ENCODE assay signal across 16 cellular contexts in genomic region chr4:186032259-186032658, GRCh38. TPM values are rescaled to one million over a fixed set of nuclear protein-coding genes. Genes with fewer than 3 reads are reported as not detected.
DNase-seq lines count a peak whose midpoint lies in the region; ATAC-seq and TF ChIP-seq lines count a peak whose summit lies in the region.
"Had no signal": no experiment of that assay in that cellular context is flagged by ENCODE, and none has a peak within 500 bp of the region (broad histone marks: within the 10 kb centered on the region; RNA-seq: fewer than 3 reads in every experiment).

No MANE protein-coding gene starts in this region.

- H3K79me2 ChIP-seq in MM.1S (ENCODE audit: low read length) (no peaks in the 10 kb centered on the region), mesendoderm (ENCODE audit: control insufficient read depth, insufficient read depth, low read length) (no peaks in the 10 kb centered on the region)

- no peaks in the 10 kb centered on the region for H3K36me3 ChIP-seq in GM06990 (ENCODE audit: control insufficient read depth, insufficient read depth, low read length)
- no peaks in the 10 kb centered on the region for H3K36me3 ChIP-seq in MM.1S (replicated peaks; ENCODE audit: insufficient read depth, low read length)
- H3K36me3 ChIP-seq in body of pancreas (replicated peaks in 1 of 2; ENCODE audit: insufficient read depth in 1 of 2, low read depth in 2 of 2): no peaks in the 10 kb centered on the region
- no peaks in the 10 kb centered on the region for H3K36me3 ChIP-seq in mesendoderm (ENCODE audit: control insufficient read depth, insufficient read depth, low read length)
- H3K36me3 ChIP-seq: heart right ventricle, neutrophil had no signal

- H3K79me1 ChIP-seq in mesendoderm (ENCODE audit: low read length): no peaks in the 10 kb centered on the region

- TF ChIP-seq CTCF in GM06990 (IDR thresholded peaks at IDR 0.05; ENCODE audit: insufficient read depth, low read length, poor library complexity, severe bottlenecking) (peak; percentile 23), MM.1S (IDR thresholded peaks at IDR 0.05; ENCODE audit: low read length) (0 out of 2 replicates have a peak, but pooled peaks have one; percentile 4), body of pancreas (IDR thresholded peaks at IDR 0.05) (peak in 4 of 7 experiments; percentile 13 to 28 (median 23)), foreskin keratinocyte (conservative IDR thresholded peaks at IDR 0.05) (no peak)

- no peaks in the 10 kb centered on the region for H4K20me1 ChIP-seq in MM.1S (ENCODE audit: insufficient read depth, low read length)

- H3K4me1 ChIP-seq in MM.1S (ENCODE audit: low read length) (no peaks in the 10 kb centered on the region), body of pancreas (peaks cover 23% of the 10 kb centered on the region), mesendoderm (ENCODE audit: control insufficient read depth, low read depth, low read length) (peaks cover 13% of the 10 kb centered on the region), foreskin keratinocyte (no peaks in the 10 kb centered on the region)

- 17 to 21% methylated on average over 1 of the region's 1 CpG for WGBS in body of pancreas, 2 donors
- WGBS in mesendoderm (ENCODE audit: extremely low coverage, insufficient coverage, low lambda C conversion rate): no CpG with 5 or more reads among the region's 1 CpG

- no peak overlapping the region for H3K18ac ChIP-seq in mesendoderm (ENCODE audit: low read length)

- H3F3A ChIP-seq in MM.1S (ENCODE audit: insufficient read depth, low read length): no peaks in the 10 kb centered on the region

- no peak overlapping the region for H3K23ac ChIP-seq in mesendoderm (ENCODE audit: low read length)

- H3K4me3 ChIP-seq in GM06990 (replicated peaks; ENCODE audit: low read depth, low read length) (no peak overlapping the region), MM.1S (ENCODE audit: low read length) (no peak overlapping the region), body of pancreas (no peak overlapping the region), mesendoderm (ENCODE audit: low read length) (no peak overlapping the region)
- H3K4me3 ChIP-seq: heart right ventricle, testis had no signal

- H3K4ac ChIP-seq in mesendoderm (ENCODE audit: low read depth, low read length): no peak overlapping the region

- no peak overlapping the region for H3K56ac ChIP-seq in mesendoderm (ENCODE audit: low read length)

- peak overlapping the region; percentile 51 for H2BK5ac ChIP-seq in mesendoderm (ENCODE audit: low read length)

- H3K4me2 ChIP-seq in MM.1S (ENCODE audit: low read depth, low read length) (no peak overlapping the region), mesendoderm (ENCODE audit: low read length) (no peak overlapping the region)

- no peak for DNase-seq in GM06990 (ENCODE audit: extremely low read depth, insufficient read length)
- DNase-seq in MM.1S: no peak
- DNase-seq in body of pancreas: peak in 1 of 4 donors; percentile 44
- DNase-seq in mesendoderm: peak; percentile 84
- no peak for DNase-seq in activated CD8-positive, alpha-beta memory T cell treated with anti-CD3 and anti-CD28 coated beads, Interleukin-2, amount 50 U/mL, for 48 hours
- DNase-seq in foreskin keratinocyte: no peak
- DNase-seq in NCI-H1694 (lab: John Stamatoyannopoulos, UW): no peak
- DNase-seq: activated CD4-positive, alpha-beta T cell treated with anti-CD3 and anti-CD28 coated beads, Interleukin-2, amount 50 U/mL, for 1 hour; CD4-positive, alpha-beta memory T cell; effector memory CD8-positive, alpha-beta T cell; heart right ventricle; testis had no signal

- no peak overlapping the region for H2BK15ac ChIP-seq in mesendoderm (replicated peaks; ENCODE audit: low read depth)

- H3K9me3 ChIP-seq in MM.1S (replicated peaks; ENCODE audit: insufficient read depth, low read length): no peaks in the 10 kb centered on the region
- no peaks in the 10 kb centered on the region for H3K9me3 ChIP-seq in body of pancreas
- H3K9me3 ChIP-seq: neutrophil, testis had no signal

- ATAC-seq in body of pancreas (no peak), foreskin keratinocyte (no peak), GM19324 (IDR thresholded peaks at IDR 0.05; ENCODE audit: low FRiP score, unreplicated experiment) (no peak)
- ATAC-seq: effector memory CD8-positive, alpha-beta T cell; heart right ventricle had no signal

- no peak overlapping the region for H2AK5ac ChIP-seq in mesendoderm (ENCODE audit: low read length)

- no peaks in the 10 kb centered on the region; the same call in 1 of the 2 replicates for H3K27me3 ChIP-seq in GM06990 (replicated peaks; ENCODE audit: control insufficient read depth, insufficient read depth, low read length)
- no peaks in the 10 kb centered on the region for H3K27me3 ChIP-seq in MM.1S (replicated peaks; ENCODE audit: insufficient read depth, low read length)
- no peaks in the 10 kb centered on the region for H3K27me3 ChIP-seq in body of pancreas
- H3K27me3 ChIP-seq in mesendoderm (ENCODE audit: insufficient read depth, low read length, poor library complexity): no peaks in the 10 kb centered on the region
- peaks cover 13% of the 10 kb centered on the region for H3K27me3 ChIP-seq in foreskin keratinocyte
- H3K27me3 ChIP-seq: heart right ventricle, testis had no signal

- H2AFZ ChIP-seq in MM.1S (ENCODE audit: low read length): no peak overlapping the region

- intact Hi-C loops in body of pancreas (cut with DNase I): loop anchor here (10.0 kb wide), 1 partner anchor 397 kb away; no protein-coding TSS in a partner anchor

- H3K27ac ChIP-seq in MM.1S (ENCODE audit: low read length) (no peak overlapping the region), body of pancreas (no peak overlapping the region), mesendoderm (ENCODE audit: low read depth, low read length) (peak overlapping the region; percentile 24), foreskin keratinocyte (no peak overlapping the region)
- H3K27ac ChIP-seq: heart right ventricle, neutrophil, testis had no signal

- TF ChIP-seq POLR2A in body of pancreas (IDR thresholded peaks at IDR 0.05): no peak

- no peak overlapping the region for H4K8ac ChIP-seq in mesendoderm (ENCODE audit: low read depth, low read length)

- no peak overlapping the region for H2BK120ac ChIP-seq in mesendoderm (ENCODE audit: low read depth, low read length)

- H3K9ac ChIP-seq in MM.1S (ENCODE audit: low read length) (no peak overlapping the region), mesendoderm (ENCODE audit: low read length) (no peak overlapping the region)

- H3K9me2 ChIP-seq in MM.1S (replicated peaks; ENCODE audit: insufficient read depth, low read length): no peaks in the 10 kb centered on the region

- H4K5ac ChIP-seq in mesendoderm (ENCODE audit: low read length): no peak overlapping the region

RNA-seq across cellular contexts. Expression of gene TLR3, which starts 36.7 kb away (rescaled TPM):
- total RNA-seq in body of pancreas (1 to 10 TPM; 2.6 to 4.2 TPM), foreskin keratinocyte (5.2 and 6.9 TPM in 2 replicates)
- polyA plus RNA-seq in mesendoderm (2013, experiment 1 of 2): 0.63 TPM
- 0.59 TPM for polyA plus RNA-seq in mesendoderm (2013, experiment 2 of 2)
- 1.1 and 1.3 TPM in 2 replicates for polyA plus RNA-seq in foreskin keratinocyte
- total RNA-seq: activated T-helper 2 cell treated with anti-CD3 and anti-CD28 coated beads, Interferon-gamma antibody, Interleukin-2, Interleukin-4, amounts not matched to agents 10 μg/mL and 5 μg/mL and 100 μg/mL, durations not matched to agents 14 hours and 24 hours and 36 hours had no signal
- polyA plus RNA-seq: IgD-negative memory B cell had no signal
